26 cellular contexts compared by ENCODE assay signal in genomic region chr1:203044546-203044975, GRCh38. TPM values are rescaled to one million over a fixed set of nuclear protein-coding genes. Genes with fewer than 3 reads are reported as not detected.
DNase-seq lines count a peak whose midpoint lies in the region; ATAC-seq and TF ChIP-seq lines count a peak whose summit lies in the region.
"Had no signal": no experiment of that assay in that cellular context is flagged by ENCODE, and none has a peak within 500 bp of the region (broad histone marks: within the 10 kb centered on the region; RNA-seq: fewer than 3 reads in every experiment).

No MANE protein-coding gene starts in this region.

- H3K27ac ChIP-seq in SJCRH30 (no peak overlapping the region), heart left ventricle (no peak overlapping the region)
- H3K27ac ChIP-seq: A549 had no signal

- H3K27me3 Mint-ChIP-seq in WTC11 (ENCODE audit: low read depth) (no peaks in the 10 kb centered on the region; the same call in 1 of the 2 replicates), nephron (ENCODE audit: low read depth) (peaks cover 3% of the 10 kb centered on the region)

- H3K36me3 ChIP-seq in SJCRH30 (peaks cover 3% of the 10 kb centered on the region; the same call in 1 of the 2 replicates), heart left ventricle (peaks cover 0 to 26% (median 0%) of the 10 kb centered on the region in 9 donors)
- H3K36me3 ChIP-seq: BE2C had no signal

- intact Hi-C loops in posterior vena cava (cut with DNase I) (loop anchor here in 1 of 2 donors (5.0 to 10.0 kb wide), 2 partner anchors 70 to 173 kb away; no protein-coding TSS in a partner anchor), heart left ventricle (cut with DNase I) (loop anchor here in 6 of 10 donors (5.0 to 10.0 kb wide), 6 partner anchors 38 to 300 kb away; partner anchors contain the start of gene ADORA1 (in 3 of the 6))

- H3K9me3 ChIP-seq in SJCRH30 (replicated peaks) (no peaks in the 10 kb centered on the region), heart left ventricle (no peaks in the 10 kb centered on the region)
- H3K9me3 ChIP-seq: A549; BE2C; BLaER1 treated with 17β-estradiol and CSF1 and Interleukin-3, amounts not matched to agents 10 nM and 100 nM had no signal

- TF ChIP-seq CTCF in WTC11 (IDR thresholded peaks at IDR 0.05) (no peak), nephron (IDR thresholded peaks at IDR 0.05; ENCODE audit: unreplicated experiment in 3 of 3) (no peak), heart left ventricle (IDR thresholded peaks at IDR 0.05) (no peak)

- H3K9me3 Mint-ChIP-seq in WTC11 (no peaks in the 10 kb centered on the region), nephron (no peaks in the 10 kb centered on the region)
- H3K9me3 Mint-ChIP-seq: CD14-positive monocyte; CD4-positive, alpha-beta T cell; CD8-positive, alpha-beta memory T cell; GM23338; H9; HFFc6 had no signal

- 91 to 98% (median 96%) methylated on average over 5 of the region's 5 CpGs for whole genome bisulfite sequencing in heart left ventricle, 4 donors

- no peak for TF ChIP-seq POLR2A in heart left ventricle (IDR thresholded peaks at IDR 0.05)

- DNase-seq in WTC11 (ENCODE audit: low spot score): no peak
- DNase-seq in posterior vena cava (ENCODE audit: low spot score): peak; percentile 52
- DNase-seq in SJCRH30: no peak
- no peak for DNase-seq in heart left ventricle
- DNase-seq in OCI-M1 (lab: John Stamatoyannopoulos, UW): no peak
- DNase-seq: 8988T; ACHN; AML-193; BE2C; Calu3; CD4-positive, alpha-beta T cell; DMS53; DMS79 treated with DMSO at 0.1 percent for 48 hours; GF-D8; H9; HFFc6 had no signal

- H3K4me3 ChIP-seq in SJCRH30 (no peak overlapping the region), heart left ventricle (no peak overlapping the region)
- H3K4me3 ChIP-seq: A549; BLaER1 treated with 17β-estradiol and CSF1 and Interleukin-3, amounts not matched to agents 10 nM and 100 nM; GM23338 had no signal

- H3K27ac Mint-ChIP-seq in WTC11 (peak overlapping the region; percentile 52; the same call in 1 of the 2 replicates), nephron (peak overlapping the region; percentile 7 to 58 (median 53))
- H3K27ac Mint-ChIP-seq: CD14-positive monocyte; CD4-positive, alpha-beta T cell; GM23338; HFFc6 had no signal

- H3K4me1 Mint-ChIP-seq in WTC11: peaks cover 25% of the 10 kb centered on the region
- peaks cover 79% of the 10 kb centered on the region for H3K4me1 Mint-ChIP-seq in nephron

- H3K27me3 ChIP-seq in SJCRH30 (no peaks in the 10 kb centered on the region), heart left ventricle (peaks cover 0 to 4% (median 0%) of the 10 kb centered on the region in 9 donors)
- H3K27me3 ChIP-seq: BE2C; BLaER1 treated with 17β-estradiol and CSF1 and Interleukin-3, amounts not matched to agents 10 nM and 100 nM had no signal

- peaks cover 23% of the 10 kb centered on the region for H3K36me3 Mint-ChIP-seq in WTC11
- H3K36me3 Mint-ChIP-seq in nephron (ENCODE audit: low read depth): peaks cover 20% of the 10 kb centered on the region
- H3K36me3 Mint-ChIP-seq: CD14-positive monocyte; CD8-positive, alpha-beta memory T cell had no signal

- no peak for ATAC-seq in WTC11
- no peak for ATAC-seq in heart left ventricle
- no peak for ATAC-seq in HG03108 (IDR thresholded peaks at IDR 0.05; ENCODE audit: unreplicated experiment)
- ATAC-seq: A549, GM23338 had no signal

- POLR2A ChIA-PET in WTC11 (lab: Charles Lee): no interaction called here

- CTCF ChIA-PET in WTC11 (lab: Charles Lee): interaction anchor here (1.2 to 8.9 kb wide), 4 partner anchors 9 to 223 kb away, joined by 4 to 369 read pairs (median 8); partner anchors contain the start of gene ADORA1

- H3K4me3 Mint-ChIP-seq in WTC11 (no peak overlapping the region), nephron (no peak overlapping the region)
- H3K4me3 Mint-ChIP-seq: CD4-positive, alpha-beta T cell; CD8-positive, alpha-beta memory T cell; GM23338; H9; HFFc6 had no signal

- H3K4me1 ChIP-seq in SJCRH30 (peaks cover 52% of the 10 kb centered on the region), heart left ventricle (peaks cover 0 to 38% (median 15%) of the 10 kb centered on the region in 12 donors)

TF ChIP-seq in WTC11, 78 proteins besides CTCF, POLR2A, EP300 and RAD21:
- no peak for TF ChIP-seq ZNF671 (CRISPR knock-in tag; IDR thresholded peaks at IDR 0.05)
- no peak for TF ChIP-seq ZNF416 (CRISPR knock-in tag; IDR thresholded peaks at IDR 0.05)
- TF ChIP-seq SMAD3 (CRISPR knock-in tag; IDR thresholded peaks at IDR 0.05; ENCODE audit: borderline replicate concordance): no peak
- TF ChIP-seq NFE2L1 (CRISPR knock-in tag; IDR thresholded peaks at IDR 0.05): no peak
- TF ChIP-seq ZNF396 (CRISPR knock-in tag; IDR thresholded peaks at IDR 0.05; ENCODE audit: borderline replicate concordance): no peak
- TF ChIP-seq TEAD1 (CRISPR knock-in tag; IDR thresholded peaks at IDR 0.05): no peak
- no peak for TF ChIP-seq FOXK1 (CRISPR knock-in tag; IDR thresholded peaks at IDR 0.05)
- TF ChIP-seq ZBTB43 (CRISPR knock-in tag; IDR thresholded peaks at IDR 0.05): no peak
- TF ChIP-seq ZNF425 (CRISPR knock-in tag; conservative IDR thresholded peaks at IDR 0.05): no peak
- TF ChIP-seq FOXP4 (CRISPR knock-in tag; IDR thresholded peaks at IDR 0.05): no peak
- no peak for TF ChIP-seq ZNF232 (CRISPR knock-in tag; IDR thresholded peaks at IDR 0.05)
- no peak for TF ChIP-seq HMGA2 (CRISPR knock-in tag; IDR thresholded peaks at IDR 0.05)
- TF ChIP-seq ATF1 (CRISPR knock-in tag; IDR thresholded peaks at IDR 0.05): no peak
- no peak for TF ChIP-seq RORB (CRISPR knock-in tag; IDR thresholded peaks at IDR 0.05)

RNA-seq across cellular contexts. Expression of gene PPFIA4, which starts 18.3 kb away (rescaled TPM):
- 21.1 to 24.9 TPM (median 22.7 TPM) in 3 replicates for total RNA-seq in WTC11 (2021)
- total RNA-seq in posterior vena cava: 1 to 10 TPM; 2.0 to 3.1 TPM
- total RNA-seq in SJCRH30 (2014; rRNA removed; shearing (Covaris generic)): 13.9 and 21.5 TPM in 2 replicates
- 10 to 100 TPM; 15.4 to 50.3 (median 36.9) TPM for total RNA-seq in heart left ventricle
- polyA plus RNA-seq in heart left ventricle: 10 to 100 TPM; 11.2 to 35.5 TPM
- polyA plus RNA-seq: CD8-positive, alpha-beta memory T cell had no signal

RNA-seq across cellular contexts. Expression of gene TMEM183A, which starts 37.4 kb away (rescaled TPM):
- total RNA-seq in WTC11 (2021) (97.4 to 108 TPM (median 99.8 TPM) in 3 replicates), posterior vena cava (10 to 100 TPM; 40.8 to 43.5 TPM), heart left ventricle (10 to 100 TPM; 20.0 to 34.8 (median 29.9) TPM)
- 110 and 121 TPM in 2 replicates for total RNA-seq in SJCRH30 (2014; rRNA removed; shearing (Covaris generic))
- polyA plus RNA-seq in heart left ventricle: 10 to 100 TPM in 1 of 2 donors, 1 to 10 TPM in 1; 9.5 to 45.7 TPM

RNA-seq across cellular contexts. Expression of gene MYOG, which starts 41.3 kb away (rescaled TPM):
- total RNA-seq in WTC11 (2021) (not detected in 3 replicates), posterior vena cava (not detected), heart left ventricle (not detected)
- total RNA-seq in SJCRH30 (2014; rRNA removed; shearing (Covaris generic)): 525 and 538 TPM in 2 replicates
- not detected for polyA plus RNA-seq in heart left ventricle
- total RNA-seq: Calu3; CD4-positive, alpha-beta T cell; CD8-positive, alpha-beta memory T cell; Daoy; G401; GM23338; H4; H9; HFFc6 had no signal
- polyA plus RNA-seq: A549; CD14-positive monocyte; CD8-positive, alpha-beta memory T cell; GM23338 had no signal

Comparison
In these comparisons a context has a peak if more than half of its experiments do, and no peak if none do; other contexts are left out.
1. RNA of gene MYOG, which starts 41.3 kb away (total RNA-seq): 525 to 538 TPM in SJCRH30; not detected in WTC11, not detected in posterior vena cava and not detected in heart left ventricle; every median in the first group is over 100 times any median in the second.